32 cellular contexts compared by ENCODE assay signal in genomic region chr5:84549054-84549453, GRCh38.
"Had no signal": no experiment of that assay in that cellular context is flagged by ENCODE, and none has a peak within 500 bp of the region (broad histone marks: within the 10 kb centered on the region; RNA-seq: fewer than 3 reads in every experiment).

No MANE protein-coding gene starts in this region.

- H3K9me3 ChIP-seq: Peyer's patch had no signal

- H3K36me3 ChIP-seq: brain microvascular endothelial cell, Peyer's patch had no signal

- DNase-seq: activated CD4-positive, alpha-beta memory T cell treated with anti-CD3 and anti-CD28 coated beads, Interleukin-2, amount 10 ng/mL, durations not matched to agents 7 days and 5 days; activated CD4-positive, alpha-beta T cell treated with anti-CD3 and anti-CD28 coated beads for 1 hour; activated CD4-positive, alpha-beta T cell treated with anti-CD3 and anti-CD28 coated beads for 48 hours; activated CD4-positive, CD25-positive, alpha-beta regulatory T cell; activated CD8-positive, alpha-beta memory T cell treated with anti-CD3 and anti-CD28 coated beads for 24 hours; activated CD8-positive, alpha-beta memory T cell treated with anti-CD3 and anti-CD28 coated beads, Interleukin-2, amount 10 ng/mL, durations not matched to agents 7 days and 5 days; activated CD8-positive, alpha-beta memory T cell treated with anti-CD3 and anti-CD28 coated beads, Interleukin-2, amount 50 U/mL, for 48 hours; activated effector memory CD4-positive, alpha-beta T cell treated with Interleukin-2 at 50 U/mL for 16 hours; activated naive CD4-positive, alpha-beta T cell treated with anti-CD3 and anti-CD28 coated beads, Interleukin-2, amount 10 ng/mL, durations not matched to agents 7 days and 5 days; activated naive CD8-positive, alpha-beta T cell treated with anti-CD3 and anti-CD28 coated beads, Interleukin-2, amount 50 U/mL, for 24 hours; activated T-cell treated with anti-CD3 and anti-CD28 coated beads, Interleukin-2, amount 50 U/mL, for 48 hours; amniotic stem cell; aorta; brain microvascular endothelial cell; NCI-H1092 treated with DMSO at 0.1 percent for 48 hours; NCI-H1417 treated with DMSO at 0.1 percent for 48 hours; NCI-H187 treated with DMSO at 0.1 percent for 48 hours; NCI-H2081; NCI-H345; NCI-H510A; NCI-H526; NCI-H748 treated with DMSO at 0.1 percent for 48 hours; NK-92 treated with Interleukin-12 subunit alpha and Interleukin-12 subunit beta, amount 100 ng/mL, for 24 hours; PC-3; Peyer's patch; RPMI8226; SW 1271; T-helper 1 cell; T-helper 2 cell; T-helper 9 cell had no signal

- ATAC-seq: activated CD8-positive, alpha-beta memory T cell treated with anti-CD3 and anti-CD28 coated beads, Interleukin-2, amount 10 ng/mL, durations not matched to agents 7 days and 5 days; activated naive CD8-positive, alpha-beta T cell treated with anti-CD3 and anti-CD28 coated beads, Interleukin-2, amount 50 U/mL, for 24 hours; K562; PC-3 had no signal

- H3K27ac ChIP-seq: brain microvascular endothelial cell, Peyer's patch, VCaP had no signal

- H3K4me3 ChIP-seq: K562, Peyer's patch had no signal

- H3K27me3 ChIP-seq: brain microvascular endothelial cell, Peyer's patch had no signal

- H3K4me1 ChIP-seq: Peyer's patch had no signal
